ENCODE assay signal across 25 cellular contexts in the genomic region with DNA sequence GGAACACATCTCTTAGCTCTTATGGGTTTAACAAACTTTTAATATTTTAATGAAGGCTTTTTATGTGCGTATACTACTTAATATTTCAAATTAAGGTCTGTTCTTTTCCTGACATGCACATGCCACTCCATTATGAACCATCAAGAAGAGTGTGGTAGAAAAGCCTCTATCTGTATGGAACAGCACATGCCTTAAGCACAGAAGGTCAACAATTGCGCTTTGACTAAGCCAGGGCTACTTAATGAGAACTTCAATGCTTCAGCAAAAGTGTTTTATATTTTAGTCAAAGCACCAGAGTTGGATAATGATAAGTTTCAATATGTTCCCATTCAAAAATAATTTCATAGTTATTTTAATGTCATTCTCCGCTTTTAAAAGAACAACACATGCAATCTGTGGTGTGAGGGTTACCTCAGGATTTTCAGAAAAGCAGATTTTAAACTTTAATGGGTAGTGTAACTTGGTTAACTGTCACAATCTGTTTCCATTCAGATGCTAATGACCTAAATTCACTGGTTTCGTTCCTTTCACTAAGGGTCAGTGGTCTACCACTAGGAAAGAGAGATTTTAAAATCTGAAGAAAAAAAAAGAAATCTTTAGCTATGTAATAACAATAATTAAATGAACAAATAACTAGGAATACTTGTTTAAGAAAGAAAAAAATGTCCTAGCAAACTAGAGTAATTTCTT.
"Had no signal": no experiment of that assay in that cellular context is flagged by ENCODE, and none has a peak within 500 bp of the region (broad histone marks: within the 10 kb centered on the region; RNA-seq: fewer than 3 reads in every experiment).

No MANE protein-coding gene starts in this region.

- H3K4me3 Mint-ChIP-seq: effector memory CD8-positive, alpha-beta T cell; mesothelial cell of epicardium; naive B cell; nephron; stimulated activated effector memory CD8-positive, alpha-beta T cell treated with anti-CD3 and anti-CD28 coated beads, Interleukin-12 subunit alpha, Interleukin-12 subunit beta, amount 100 ng/mL, for 72 hours had no signal

- H3K9me3 ChIP-seq: left lung, mucosa of descending colon, ovary, psoas muscle, sigmoid colon, stomach, thyroid gland, vagina had no signal

- H3K4me3 ChIP-seq: coronary artery, left lung, mucosa of descending colon, ovary, psoas muscle, sigmoid colon, stomach, thyroid gland, vagina had no signal

- H3K27me3 ChIP-seq: left lung, ovary, sigmoid colon, stomach, thyroid gland, vagina had no signal

- H3K9me3 Mint-ChIP-seq: mesothelial cell of epicardium, nephron had no signal

- H3K27me3 Mint-ChIP-seq: effector memory CD8-positive, alpha-beta T cell; naive B cell had no signal

- H3K36me3 Mint-ChIP-seq: mesothelial cell of epicardium; naive B cell; stimulated activated effector memory CD8-positive, alpha-beta T cell treated with anti-CD3 and anti-CD28 coated beads, Interleukin-12 subunit alpha, Interleukin-12 subunit beta, amount 100 ng/mL, for 72 hours had no signal

- H3K4me1 ChIP-seq: left lung, psoas muscle, sigmoid colon, stomach, thyroid gland, vagina had no signal

- ATAC-seq: effector memory CD8-positive, alpha-beta T cell; left cardiac atrium; left lung; mucosa of descending colon; psoas muscle; right cardiac atrium; stimulated activated effector memory CD8-positive, alpha-beta T cell treated with anti-CD3 and anti-CD28 coated beads, Interleukin-12 subunit alpha, Interleukin-12 subunit beta, amount 100 ng/mL, for 72 hours had no signal

- H3K36me3 ChIP-seq: left lung, ovary, sigmoid colon, stomach, thyroid gland, vagina had no signal

- DNase-seq: dermis blood vessel endothelial cell; effector memory CD8-positive, alpha-beta T cell; head of caudate nucleus; left cardiac atrium; left lung; mesenchymal stem cell; mucosa of descending colon; naive B cell; occipital lobe; ovary; posterior cingulate gyrus; psoas muscle; right cardiac atrium; sigmoid colon; stimulated activated CD4-positive, alpha-beta T cell treated with anti-CD3 and anti-CD28 coated beads, Interleukin-2, amount 100 ng/mL, for 24 hours; stimulated activated CD4-positive, alpha-beta T cell treated with anti-CD3 and anti-CD28 coated beads, Interleukin-4, amount 100 ng/mL, for 24 hours; stimulated activated naive CD4-positive, alpha-beta T cell treated with Interleukin-2 at 50 U/mL for 16 hours; stomach; thyroid gland; trophoblast cell had no signal

- H3K27ac Mint-ChIP-seq: effector memory CD8-positive, alpha-beta T cell; mesothelial cell of epicardium; naive B cell; nephron; stimulated activated effector memory CD8-positive, alpha-beta T cell treated with anti-CD3 and anti-CD28 coated beads, Interleukin-12 subunit alpha, Interleukin-12 subunit beta, amount 100 ng/mL, for 72 hours had no signal

- H3K4me1 Mint-ChIP-seq: mesothelial cell of epicardium; naive B cell; nephron; stimulated activated effector memory CD8-positive, alpha-beta T cell treated with anti-CD3 and anti-CD28 coated beads, Interleukin-12 subunit alpha, Interleukin-12 subunit beta, amount 100 ng/mL, for 72 hours had no signal

- H3K27ac ChIP-seq: coronary artery, left lung, ovary, psoas muscle, sigmoid colon, stomach, thyroid gland, vagina had no signal
